1 cellular context compared by ENCODE assay signal in the genomic region with DNA sequence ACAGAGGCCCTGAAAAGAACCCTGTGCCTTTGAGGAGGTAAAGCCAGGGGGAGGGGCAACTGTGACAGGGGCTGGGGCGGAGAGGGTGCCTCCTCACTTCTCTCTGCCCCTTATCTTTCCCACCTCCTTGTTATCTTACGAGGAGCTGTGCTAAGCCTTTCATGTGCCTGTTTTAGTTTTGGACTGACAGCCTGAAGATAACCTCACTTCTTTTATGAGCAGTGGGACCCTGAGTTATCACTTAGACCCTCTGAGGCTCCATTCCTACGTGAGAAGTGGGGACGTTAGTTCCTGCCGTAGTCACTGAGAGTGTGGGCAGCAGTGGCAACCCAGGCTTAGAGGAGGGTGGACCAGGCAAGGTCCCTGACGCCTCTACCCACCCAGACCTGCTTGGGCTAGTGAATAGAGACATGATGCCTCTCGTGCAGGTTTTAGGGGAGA.
A peak's percentile ranks its signal among the peaks of the same experiment; 100 is the strongest.
TF ChIP-seq lines count a peak whose summit lies in the region.

No MANE protein-coding gene starts in this region.

TF ChIP-seq in K562, 482 proteins besides CTCF, POLR2A, EP300 and RAD21 (continued from another document and continues in another):
- TF ChIP-seq, protein P1, sequence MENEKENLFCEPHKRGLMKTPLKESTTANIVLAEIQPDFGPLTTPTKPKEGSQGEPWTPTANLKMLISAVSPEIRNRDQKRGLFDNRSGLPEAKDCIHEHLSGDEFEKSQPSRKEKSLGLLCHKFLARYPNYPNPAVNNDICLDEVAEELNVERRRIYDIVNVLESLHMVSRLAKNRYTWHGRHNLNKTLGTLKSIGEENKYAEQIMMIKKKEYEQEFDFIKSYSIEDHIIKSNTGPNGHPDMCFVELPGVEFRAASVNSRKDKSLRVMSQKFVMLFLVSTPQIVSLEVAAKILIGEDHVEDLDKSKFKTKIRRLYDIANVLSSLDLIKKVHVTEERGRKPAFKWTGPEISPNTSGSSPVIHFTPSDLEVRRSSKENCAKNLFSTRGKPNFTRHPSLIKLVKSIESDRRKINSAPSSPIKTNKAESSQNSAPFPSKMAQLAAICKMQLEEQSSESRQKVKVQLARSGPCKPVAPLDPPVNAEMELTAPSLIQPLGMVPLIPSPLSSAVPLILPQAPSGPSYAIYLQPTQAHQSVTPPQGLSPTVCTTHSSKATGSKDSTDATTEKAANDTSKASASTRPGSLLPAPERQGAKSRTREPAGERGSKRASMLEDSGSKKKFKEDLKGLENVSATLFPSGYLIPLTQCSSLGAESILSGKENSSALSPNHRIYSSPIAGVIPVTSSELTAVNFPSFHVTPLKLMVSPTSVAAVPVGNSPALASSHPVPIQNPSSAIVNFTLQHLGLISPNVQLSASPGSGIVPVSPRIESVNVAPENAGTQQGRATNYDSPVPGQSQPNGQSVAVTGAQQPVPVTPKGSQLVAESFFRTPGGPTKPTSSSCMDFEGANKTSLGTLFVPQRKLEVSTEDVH (IDR thresholded peaks at IDR 0.05; ENCODE audit: low read depth, partially characterized antibody) = no peak
- no peak for TF ChIP-seq E2F3 (CRISPR knock-in tag; IDR thresholded peaks at IDR 0.05)
- peak; percentile 85 for TF ChIP-seq GATAD2B (IDR thresholded peaks at IDR 0.05; ENCODE audit: borderline replicate concordance)
- TF ChIP-seq ZZZ3 (IDR thresholded peaks at IDR 0.05) = no peak
- no peak for TF ChIP-seq ESRRA (IDR thresholded peaks at IDR 0.05; ENCODE audit: borderline replicate concordance, low read depth)
- TF ChIP-seq FOXM1 (IDR thresholded peaks at IDR 0.05; ENCODE audit: low read depth) = peak; percentile 91
- TF ChIP-seq FOXM1 (CRISPR knock-in tag; IDR thresholded peaks at IDR 0.05; ENCODE audit: low read depth) = no peak
- TF ChIP-seq RBM17 (IDR thresholded peaks at IDR 0.05; ENCODE audit: borderline replicate concordance, low read depth, low read length) = no peak
- TF ChIP-seq HOXB6 (CRISPR knock-in tag; IDR thresholded peaks at IDR 0.05; ENCODE audit: borderline replicate concordance) = no peak
- TF ChIP-seq HNRNPLL (IDR thresholded peaks at IDR 0.05; ENCODE audit: low read depth, low read length, poor library complexity, severe bottlenecking) = no peak
- TF ChIP-seq, protein P2, sequence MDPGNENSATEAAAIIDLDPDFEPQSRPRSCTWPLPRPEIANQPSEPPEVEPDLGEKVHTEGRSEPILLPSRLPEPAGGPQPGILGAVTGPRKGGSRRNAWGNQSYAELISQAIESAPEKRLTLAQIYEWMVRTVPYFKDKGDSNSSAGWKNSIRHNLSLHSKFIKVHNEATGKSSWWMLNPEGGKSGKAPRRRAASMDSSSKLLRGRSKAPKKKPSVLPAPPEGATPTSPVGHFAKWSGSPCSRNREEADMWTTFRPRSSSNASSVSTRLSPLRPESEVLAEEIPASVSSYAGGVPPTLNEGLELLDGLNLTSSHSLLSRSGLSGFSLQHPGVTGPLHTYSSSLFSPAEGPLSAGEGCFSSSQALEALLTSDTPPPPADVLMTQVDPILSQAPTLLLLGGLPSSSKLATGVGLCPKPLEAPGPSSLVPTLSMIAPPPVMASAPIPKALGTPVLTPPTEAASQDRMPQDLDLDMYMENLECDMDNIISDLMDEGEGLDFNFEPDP (CRISPR knock-in tag; IDR thresholded peaks at IDR 0.05) = no peak
- no peak for TF ChIP-seq GTF3C2 (IDR thresholded peaks at IDR 0.05; ENCODE audit: borderline replicate concordance, extremely low read depth, insufficient read length)
- no peak for TF ChIP-seq EHMT2 (IDR thresholded peaks at IDR 0.05)
- TF ChIP-seq TRIM25 (IDR thresholded peaks at IDR 0.05; ENCODE audit: borderline replicate concordance) = no peak
- TF ChIP-seq ZNF143 (CRISPR knock-in tag; IDR thresholded peaks at IDR 0.05) = no peak
- peak; percentile 56 for TF ChIP-seq HMGN3 (IDR thresholded peaks at IDR 0.05; ENCODE audit: borderline replicate concordance, extremely low read depth, insufficient read length, low read depth, low read length)
- 0 out of 2 replicates have a peak, but pooled peaks have one; percentile 47 for TF ChIP-seq TOE1 (IDR thresholded peaks at IDR 0.05; ENCODE audit: borderline replicate concordance)
- no peak for TF ChIP-seq TOE1 (CRISPR knock-in tag; IDR thresholded peaks at IDR 0.05; ENCODE audit: borderline replicate concordance, low read depth)
- no peak for TF ChIP-seq TGIF2 (CRISPR knock-in tag; IDR thresholded peaks at IDR 0.05)
- TF ChIP-seq SAFB2 (IDR thresholded peaks at IDR 0.05; ENCODE audit: borderline replicate concordance, low read depth, low read length, severe bottlenecking) = no peak
- TF ChIP-seq DMBX1 (CRISPR knock-in tag; IDR thresholded peaks at IDR 0.05; ENCODE audit: borderline replicate concordance) = no peak; the same call in 1 of the 2 replicates
- TF ChIP-seq ZNF217 (CRISPR knock-in tag; IDR thresholded peaks at IDR 0.05) = no peak
- TF ChIP-seq PHTF2 (CRISPR knock-in tag; IDR thresholded peaks at IDR 0.05) = no peak
- no peak for TF ChIP-seq GABPB1 (CRISPR knock-in tag; IDR thresholded peaks at IDR 0.05)
- TF ChIP-seq FUS (optimal IDR thresholded peaks at IDR 0.05; ENCODE audit: low read depth, low read length) = no peak
- TF ChIP-seq MAFK (IDR thresholded peaks at IDR 0.05; ENCODE audit: low read length) = no peak
- no peak for TF ChIP-seq KDM5B (IDR thresholded peaks at IDR 0.05; ENCODE audit: insufficient replicate concordance, low read depth, low read length)
- no peak for TF ChIP-seq GTF2B (IDR thresholded peaks at IDR 0.05; ENCODE audit: extremely low read depth, insufficient read length)
- TF ChIP-seq ZNF76 (CRISPR knock-in tag; IDR thresholded peaks at IDR 0.05; ENCODE audit: borderline replicate concordance) = no peak
- TF ChIP-seq ZNF717 (CRISPR knock-in tag; IDR thresholded peaks at IDR 0.05) = no peak
- TF ChIP-seq ZNF449 (CRISPR knock-in tag; IDR thresholded peaks at IDR 0.05) = no peak
- peak; percentile 97 for TF ChIP-seq TEAD4 (IDR thresholded peaks at IDR 0.05; ENCODE audit: low read length)
- no peak for TF ChIP-seq TEAD4 (CRISPR knock-in tag; IDR thresholded peaks at IDR 0.05; ENCODE audit: borderline replicate concordance)
- peak; percentile 61; the same call in 1 of the 2 replicates for TF ChIP-seq NCOA1 (IDR thresholded peaks at IDR 0.05; ENCODE audit: low read depth)
- TF ChIP-seq POLR2H (tag; IDR thresholded peaks at IDR 0.05; ENCODE audit: low read depth) = no peak
- TF ChIP-seq ZBTB43 (CRISPR knock-in tag; IDR thresholded peaks at IDR 0.05) = no peak
- TF ChIP-seq ZNF77 (CRISPR knock-in tag; IDR thresholded peaks at IDR 0.05) = no peak
- TF ChIP-seq RHOXF2B (CRISPR knock-in tag; conservative IDR thresholded peaks at IDR 0.05) = no peak
- TF ChIP-seq C11orf30 (IDR thresholded peaks at IDR 0.05; ENCODE audit: low read depth) = no peak
- TF ChIP-seq SNRNP70 (optimal IDR thresholded peaks at IDR 0.05; ENCODE audit: low read depth, low read length) = no peak
- no peak for TF ChIP-seq PCBP1 (IDR thresholded peaks at IDR 0.05; ENCODE audit: low read depth, low read length, poor library complexity, severe bottlenecking)
- TF ChIP-seq ZNF398 (CRISPR knock-in tag; IDR thresholded peaks at IDR 0.05) = no peak
- TF ChIP-seq, protein P3, sequence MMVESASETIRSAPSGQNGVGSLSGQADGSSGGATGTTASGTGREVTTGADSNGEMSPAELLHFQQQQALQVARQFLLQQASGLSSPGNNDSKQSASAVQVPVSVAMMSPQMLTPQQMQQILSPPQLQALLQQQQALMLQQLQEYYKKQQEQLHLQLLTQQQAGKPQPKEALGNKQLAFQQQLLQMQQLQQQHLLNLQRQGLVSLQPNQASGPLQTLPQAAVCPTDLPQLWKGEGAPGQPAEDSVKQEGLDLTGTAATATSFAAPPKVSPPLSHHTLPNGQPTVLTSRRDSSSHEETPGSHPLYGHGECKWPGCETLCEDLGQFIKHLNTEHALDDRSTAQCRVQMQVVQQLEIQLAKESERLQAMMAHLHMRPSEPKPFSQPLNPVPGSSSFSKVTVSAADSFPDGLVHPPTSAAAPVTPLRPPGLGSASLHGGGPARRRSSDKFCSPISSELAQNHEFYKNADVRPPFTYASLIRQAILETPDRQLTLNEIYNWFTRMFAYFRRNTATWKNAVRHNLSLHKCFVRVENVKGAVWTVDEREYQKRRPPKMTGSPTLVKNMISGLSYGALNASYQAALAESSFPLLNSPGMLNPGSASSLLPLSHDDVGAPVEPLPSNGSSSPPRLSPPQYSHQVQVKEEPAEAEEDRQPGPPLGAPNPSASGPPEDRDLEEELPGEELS (CRISPR knock-in tag; IDR thresholded peaks at IDR 0.05; ENCODE audit: borderline replicate concordance) = no peak
- no peak; the same call in 1 of the 2 replicates for TF ChIP-seq NBN (IDR thresholded peaks at IDR 0.05; ENCODE audit: low read depth)
